In genomic region chr2:210171309-210172218, GRCh38 we compare ENCODE assay signal across 8 cellular contexts. TPM values are rescaled to one million over a fixed set of nuclear protein-coding genes. Genes with fewer than 3 reads are reported as not detected.
DNase-seq lines count a peak whose midpoint lies in the region; ATAC-seq lines count a peak whose summit lies in the region.

A gene with protein sequence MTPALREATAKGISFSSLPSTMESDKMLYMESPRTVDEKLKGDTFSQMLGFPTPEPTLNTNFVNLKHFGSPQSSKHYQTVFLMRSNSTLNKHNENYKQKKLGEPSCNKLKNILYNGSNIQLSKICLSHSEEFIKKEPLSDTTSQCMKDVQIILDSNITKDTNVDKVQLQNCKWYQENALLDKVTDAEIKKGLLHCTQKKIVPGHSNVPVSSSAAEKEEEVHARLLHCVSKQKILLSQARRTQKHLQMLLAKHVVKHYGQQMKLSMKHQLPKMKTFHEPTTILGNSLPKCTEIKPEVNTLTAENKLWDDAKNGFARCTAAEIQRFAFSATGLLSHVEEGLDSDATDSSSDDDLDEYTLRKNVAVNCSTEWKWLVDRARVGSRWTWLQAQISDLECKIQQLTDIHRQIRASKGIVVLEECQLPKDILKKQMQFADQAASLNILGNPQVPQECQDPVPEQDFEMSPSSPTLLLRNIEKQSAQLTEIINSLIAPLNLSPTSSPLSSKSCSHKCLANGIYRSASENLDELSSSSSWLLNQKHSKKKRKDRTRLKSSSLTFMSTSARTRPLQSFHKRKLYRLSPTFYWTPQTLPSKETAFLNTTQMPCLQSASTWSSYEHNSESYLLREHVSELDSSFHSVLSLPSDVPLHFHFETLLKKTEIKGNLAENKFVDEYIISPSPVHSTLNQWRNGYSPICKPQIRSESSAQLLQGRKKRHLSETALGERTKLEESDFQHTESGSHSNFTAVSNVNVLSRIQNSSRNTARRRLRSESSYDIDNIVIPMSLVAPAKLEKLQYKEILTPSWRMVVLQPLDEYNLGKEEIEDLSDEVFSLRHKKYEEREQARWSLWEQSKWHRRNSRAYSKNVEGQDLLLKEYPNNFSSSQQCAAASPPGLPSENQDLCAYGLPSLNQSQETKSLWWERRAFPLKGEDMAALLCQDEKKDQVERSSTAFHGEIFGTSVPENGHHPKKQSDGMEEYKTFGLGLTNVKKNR (minus strand): TSS chr2:210171409. CDS start chr2:210154582, 16,827 bp downstream.

- peak within 1 kb of the TSS; percentile 95 for H3K9ac ChIP-seq in BLaER1

- H3K27me3 Mint-ChIP-seq in activated CD4-positive, alpha-beta T cell treated with anti-CD3 and anti-CD28 coated beads, Interleukin-2, amount 10 ng/mL, durations not matched to agents 7 days and 5 days = peaks cover 19% of the 10 kb centered on the region

- no peaks in the 10 kb centered on the region for H3K9me3 Mint-ChIP-seq in activated CD4-positive, alpha-beta T cell treated with anti-CD3 and anti-CD28 coated beads, Interleukin-2, amount 10 ng/mL, durations not matched to agents 7 days and 5 days

- CTCF ChIA-PET in activated CD4-positive, alpha-beta T cell treated with anti-CD3 and anti-CD28 coated beads, Interleukin-2, amount 10 ng/mL, durations not matched to agents 7 days and 5 days (lab: Charles Lee) = interaction anchor here (1.4 kb wide), 1 partner anchor 10 kb away, joined by 4 read pairs; no protein-coding TSS in a partner anchor

- DNase-seq in NCI-H526 (lab: John Stamatoyannopoulos, UW) (peak; percentile 87 to 97), cortex of kidney (lab: John Stamatoyannopoulos, UW) (peak; percentile 81), left lobe of liver (ENCODE audit: low spot score) (peak; percentile 100)
- DNase-seq in activated CD4-positive, alpha-beta T cell treated with anti-CD3 and anti-CD28 coated beads, Interleukin-2, amount 10 ng/mL, durations not matched to agents 7 days and 5 days = peak; percentile 96
- DNase-seq in stimulated activated CD4-positive, alpha-beta T cell treated with anti-CD3 and anti-CD28 coated beads, Interleukin-2, amount 100 ng/mL, for 24 hours = peak; percentile 98

- peak within 1 kb of the TSS; percentile 84 for H3K4me3 ChIP-seq in BLaER1

- no peaks in the 10 kb centered on the region for H3K9me3 ChIP-seq in BLaER1

- ATAC-seq in GM19328 (IDR thresholded peaks at IDR 0.05; ENCODE audit: unreplicated experiment) (peak; percentile 73), HG03469 (IDR thresholded peaks at IDR 0.05; ENCODE audit: unreplicated experiment) (peak; percentile 48), left lobe of liver (peak; percentile 88)

- peaks cover 28% of the 10 kb centered on the region for H3K4me1 ChIP-seq in BLaER1

- POLR2A ChIA-PET in activated CD4-positive, alpha-beta T cell treated with anti-CD3 and anti-CD28 coated beads, Interleukin-2, amount 10 ng/mL, durations not matched to agents 7 days and 5 days (lab: Charles Lee) = no interaction called here

- H3K4me2 ChIP-seq in BLaER1 = peak within 1 kb of the TSS; percentile 90

- H3K36me3 Mint-ChIP-seq in activated CD4-positive, alpha-beta T cell treated with anti-CD3 and anti-CD28 coated beads, Interleukin-2, amount 10 ng/mL, durations not matched to agents 7 days and 5 days (ENCODE audit: low read depth) = no peaks in the 10 kb centered on the region

- H3K27ac ChIP-seq in BLaER1 = peak within 1 kb of the TSS; percentile 96

- peaks cover 6% of the 10 kb centered on the region; the same call in 1 of the 2 replicates for H4K20me1 ChIP-seq in BLaER1

- H3K27ac Mint-ChIP-seq in activated CD4-positive, alpha-beta T cell treated with anti-CD3 and anti-CD28 coated beads, Interleukin-2, amount 10 ng/mL, durations not matched to agents 7 days and 5 days = peak within 1 kb of the TSS; percentile 97

- H3K4me1 Mint-ChIP-seq in activated CD4-positive, alpha-beta T cell treated with anti-CD3 and anti-CD28 coated beads, Interleukin-2, amount 10 ng/mL, durations not matched to agents 7 days and 5 days = peaks cover 29% of the 10 kb centered on the region

- H3K4me3 Mint-ChIP-seq in activated CD4-positive, alpha-beta T cell treated with anti-CD3 and anti-CD28 coated beads, Interleukin-2, amount 10 ng/mL, durations not matched to agents 7 days and 5 days = peak within 1 kb of the TSS; percentile 99

- H3K27me3 ChIP-seq in BLaER1 = no peaks in the 10 kb centered on the region

- H3K36me3 ChIP-seq in BLaER1 = no peaks in the 10 kb centered on the region

RNA-seq across cellular contexts. Expression of the gene that starts here (rescaled TPM):
- 1 to 10 TPM; 5.7 to 7.4 TPM for total RNA-seq in activated CD4-positive, alpha-beta T cell treated with anti-CD3 and anti-CD28 coated beads, Interleukin-2, amount 10 ng/mL, durations not matched to agents 7 days and 5 days
- 14.2 TPM for total RNA-seq in left lobe of liver

Comparison
In these comparisons a context has a peak if more than half of its experiments do, and no peak if none do; other contexts are left out.
1. Peak in every context shown above with its lines: DNase-seq, ATAC-seq, H3K4me3 ChIP-seq and H3K27ac ChIP-seq.